8 cellular contexts compared by ENCODE assay signal in genomic region chr6:153130515-153131036, GRCh38. TPM values are rescaled to one million over a fixed set of nuclear protein-coding genes. Genes with fewer than 3 reads are reported as not detected.
A peak's percentile ranks its signal among the peaks of the same experiment; 100 is the strongest.
DNase-seq lines count a peak whose midpoint lies in the region; ATAC-seq lines count a peak whose summit lies in the region.

No MANE protein-coding gene starts in this region.

- peak overlapping the region; percentile 65 for H3K27ac ChIP-seq in cingulate gyrus (ENCODE audit: low read depth, low read length)
- H3K27ac ChIP-seq in mesenchymal stem cell (ENCODE audit: low read length, poor library complexity, severe bottlenecking) = peak overlapping the region; percentile 55
- H3K27ac ChIP-seq in urinary bladder (ENCODE audit: low read depth) = no peak overlapping the region

- H3K27me3 ChIP-seq in mesenchymal stem cell (ENCODE audit: control insufficient read depth in 1 of 2, insufficient read depth in 1 of 2, low read length in 2 of 2) = no peaks in the 10 kb centered on the region

- H3K18ac ChIP-seq in mesenchymal stem cell (ENCODE audit: low read depth in 1 of 2, low read length in 2 of 2) = peak overlapping the region; percentile 94 to 95

- H2BK15ac ChIP-seq in mesenchymal stem cell (ENCODE audit: low read depth, poor library complexity, severe bottlenecking) = no peak overlapping the region

- peak overlapping the region in 1 of 2 experiments; percentile 94 for H3K23ac ChIP-seq in mesenchymal stem cell (ENCODE audit: low read length in 2 of 2)

- peaks cover 1% of the 10 kb centered on the region for H3K79me1 ChIP-seq in mesenchymal stem cell (replicated peaks; ENCODE audit: low read length, poor library complexity, severe bottlenecking)

- H3K9ac ChIP-seq in mesenchymal stem cell (ENCODE audit: low read length) = peak overlapping the region; percentile 89

- peak overlapping the region; percentile 79 for H2AFZ ChIP-seq in mesenchymal stem cell (ENCODE audit: low read depth, low read length)

- no peak overlapping the region for H2AK5ac ChIP-seq in mesenchymal stem cell (ENCODE audit: low read length, severe bottlenecking)

- H3K4me1 ChIP-seq in mesenchymal stem cell (ENCODE audit: control insufficient read depth, insufficient read depth, low read depth, low read length) (peaks cover 3% of the 10 kb centered on the region), urinary bladder (ENCODE audit: insufficient read depth) (no peaks in the 10 kb centered on the region)

- no peaks in the 10 kb centered on the region for H3K36me3 ChIP-seq in mesenchymal stem cell (ENCODE audit: control insufficient read depth in 1 of 2, insufficient read depth in 2 of 2, low read depth in 1 of 2, low read length in 2 of 2)
- no peaks in the 10 kb centered on the region for H3K36me3 ChIP-seq in urinary bladder (ENCODE audit: insufficient read depth)

- H2BK12ac ChIP-seq in mesenchymal stem cell (ENCODE audit: low read length in 2 of 2) = peak overlapping the region in 1 of 2 experiments; percentile 68

- peak overlapping the region; percentile 15 for H4K8ac ChIP-seq in mesenchymal stem cell (ENCODE audit: low read length)

- H2BK5ac ChIP-seq in mesenchymal stem cell (ENCODE audit: low read depth, low read length, poor library complexity, severe bottlenecking) = no peak overlapping the region

- peak overlapping the region; percentile 42 for H2BK120ac ChIP-seq in mesenchymal stem cell (ENCODE audit: low read depth, low read length)

- DNase-seq in CD1c-positive myeloid dendritic cell (ENCODE audit: extremely low spot score) (peak; percentile 6), HuH-7 (ENCODE audit: low spot score) (peak; percentile 36), mesenchymal stem cell (no peak), ureter (ENCODE audit: low spot score) (no peak)
- no peak for DNase-seq in activated effector memory CD4-positive, alpha-beta T cell treated with Interleukin-2 at 50 U/mL for 16 hours

- H3K14ac ChIP-seq in mesenchymal stem cell (ENCODE audit: low read length in 2 of 2) = peak overlapping the region in 1 of 2 experiments; percentile 99

- under 1% methylated on average over 48 of the region's 54 CpGs for WGBS in mesenchymal stem cell
- WGBS in urinary bladder = under 1% methylated on average over 54 of the region's 54 CpGs

- H3K4me2 ChIP-seq in mesenchymal stem cell (ENCODE audit: low read length, poor library complexity, severe bottlenecking) = peak overlapping the region; percentile 93

- ATAC-seq in GM19438 (IDR thresholded peaks at IDR 0.05; ENCODE audit: low read depth, unreplicated experiment) = peak; percentile 21

- H4K91ac ChIP-seq in mesenchymal stem cell (ENCODE audit: low read length) = peak overlapping the region; percentile 68

- H3K4me3 ChIP-seq in mesenchymal stem cell (ENCODE audit: insufficient read depth in 1 of 2, low read depth in 1 of 2, low read length in 2 of 2) = peak overlapping the region; percentile 89 to 99
- H3K4me3 ChIP-seq in urinary bladder (ENCODE audit: low read depth, low read length) = peak overlapping the region; percentile 79

- H3K4ac ChIP-seq in mesenchymal stem cell (ENCODE audit: low read depth in 1 of 2, low read length in 2 of 2) = peak overlapping the region in 1 of 2 experiments; percentile 95

- no peaks in the 10 kb centered on the region for H3K9me3 ChIP-seq in mesenchymal stem cell (ENCODE audit: control insufficient read depth, low read length)

RNA-seq across cellular contexts. Expression of gene RGS17, which starts 0.5 kb away (rescaled TPM):
- polyA plus RNA-seq in mesenchymal stem cell (2013, experiment 1 of 2) = 15.7 TPM
- polyA plus RNA-seq in mesenchymal stem cell (2013, experiment 2 of 2) = 15.0 TPM
- total RNA-seq in urinary bladder (6.6 TPM), ureter (3.3 TPM)
- 0.68 TPM for polyA plus RNA-seq in urinary bladder

Comparison
In these comparisons a context has a peak if more than half of its experiments do, and no peak if none do; other contexts are left out.
1. DNase-seq: peak in CD1c-positive myeloid dendritic cell (single experiment) and HuH-7 (single experiment); none in mesenchymal stem cell (single experiment), activated effector memory CD4-positive, alpha-beta T cell treated with Interleukin-2 at 50 U/mL for 16 hours (single experiment) and ureter (single experiment).